Comparison of ENCODE assay signal across 27 cellular contexts in the genomic region with DNA sequence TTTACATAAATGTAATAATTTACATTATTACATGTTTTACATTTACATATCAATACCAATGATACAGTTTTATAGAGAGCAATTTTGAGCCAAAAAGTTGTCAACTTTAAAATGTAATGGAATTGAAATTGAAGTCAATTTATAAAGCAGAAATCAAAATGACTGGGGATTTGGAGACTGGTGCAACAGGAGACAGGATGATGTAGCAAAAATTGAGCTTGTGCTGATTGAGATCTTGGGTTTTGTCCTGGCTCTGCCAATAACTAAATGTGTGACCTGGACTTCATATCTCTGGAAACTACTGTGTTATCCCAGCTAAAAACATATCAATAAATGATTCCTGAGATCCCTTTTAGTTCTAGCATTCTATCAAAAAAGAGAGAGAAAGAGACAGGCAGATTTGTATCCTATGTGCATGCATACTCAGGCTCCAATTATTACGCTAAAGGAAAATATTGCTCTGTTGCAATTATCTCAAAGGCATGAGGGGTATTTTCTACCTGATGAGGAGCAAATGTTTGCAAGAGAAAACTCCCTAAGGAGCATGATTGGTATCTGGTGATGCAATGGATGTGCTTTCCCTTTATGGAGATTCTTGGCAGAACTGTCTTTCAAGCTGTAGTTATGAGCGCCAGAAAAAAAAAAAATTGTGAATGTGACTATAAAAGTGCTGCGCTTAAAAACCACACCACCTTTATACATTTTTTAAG. TPM values are rescaled to one million over a fixed set of nuclear protein-coding genes. Genes with fewer than 3 reads are reported as not detected.
DNase-seq lines count a peak whose midpoint lies in the region; ATAC-seq, FAIRE-seq and TF ChIP-seq lines count a peak whose summit lies in the region.
"Had no signal": no experiment of that assay in that cellular context is flagged by ENCODE, and none has a peak within 500 bp of the region (broad histone marks: within the 10 kb centered on the region; RNA-seq: fewer than 3 reads in every experiment).

No MANE protein-coding gene starts in this region.

- H2BK15ac ChIP-seq in H1 (ENCODE audit: low read length), result no peak overlapping the region

- no peak for ATAC-seq in left lung
- ATAC-seq: HepG2, PC-3 had no signal

- no peak overlapping the region for H3K14ac ChIP-seq in H1 (ENCODE audit: insufficient read length)
- H3K14ac ChIP-seq in trophoblast cell (ENCODE audit: low read length), result no peak overlapping the region

- no peak overlapping the region for H2BK5ac ChIP-seq in H1 (ENCODE audit: low read depth, low read length)
- no peak overlapping the region for H2BK5ac ChIP-seq in trophoblast cell (ENCODE audit: low read depth, low read length, poor library complexity)

- no peak for TF ChIP-seq RAD21 in H1 (IDR thresholded peaks at IDR 0.05 in 1 of 2, conservative IDR thresholded peaks at IDR 0.05 in 1 of 2; ENCODE audit: low read depth in 2 of 2, low read length in 2 of 2)

- H3K79me2 ChIP-seq in H1 (ENCODE audit: control insufficient read depth in 1 of 2, insufficient read depth in 2 of 2, low read length in 2 of 2), result no peaks in the 10 kb centered on the region
- no peaks in the 10 kb centered on the region for H3K79me2 ChIP-seq in trophoblast cell (ENCODE audit: control insufficient read depth, insufficient read depth, low read length, poor library complexity)

- H3K36me3 ChIP-seq in H1 (ENCODE audit: control insufficient read depth in 2 of 4, insufficient read depth in 4 of 4, low read length in 3 of 4) (no peaks in the 10 kb centered on the region; a peak in 1 of 8 replicates), trophoblast cell (ENCODE audit: control insufficient read depth in 1 of 2, insufficient read depth in 2 of 2, low read length in 2 of 2) (no peaks in the 10 kb centered on the region), spleen (no peaks in the 10 kb centered on the region), left lung (no peaks in the 10 kb centered on the region)
- H3K36me3 ChIP-seq: BLaER1 treated with 17β-estradiol and CSF1 and Interleukin-3, amounts not matched to agents 10 nM and 100 nM had no signal

- H3K27me3 ChIP-seq in H1 (replicated peaks in 1 of 4; ENCODE audit: control insufficient read depth in 3 of 4, extremely low read depth in 1 of 4, insufficient read depth in 3 of 4, low read length in 3 of 4) (no peaks in the 10 kb centered on the region), trophoblast cell (ENCODE audit: insufficient read depth, low read length) (no peaks in the 10 kb centered on the region), spleen (replicated peaks in 1 of 7) (peaks cover 0 to 21% (median 0%) of the 10 kb centered on the region in 7 donors), left lung (peaks cover 0 to 4% of the 10 kb centered on the region in 2 donors)
- H3K27me3 ChIP-seq: BLaER1 treated with 17β-estradiol and CSF1 and Interleukin-3, amounts not matched to agents 10 nM and 100 nM had no signal

- H3K18ac ChIP-seq in H1 (ENCODE audit: extremely low read depth, low read length) (no peak overlapping the region), trophoblast cell (ENCODE audit: low read length) (no peak overlapping the region)

- H2BK12ac ChIP-seq in H1 (ENCODE audit: low read depth, low read length), result no peak overlapping the region
- no peak overlapping the region for H2BK12ac ChIP-seq in trophoblast cell (ENCODE audit: low read length)

- H2BK120ac ChIP-seq in H1 (replicated peaks; ENCODE audit: low read depth, low read length) (no peak overlapping the region), trophoblast cell (ENCODE audit: insufficient read depth, low read length, poor library complexity) (no peak overlapping the region)

- peak overlapping the region; percentile 87; the same call in 1 of the 2 replicates for H2AFZ ChIP-seq in H1 (ENCODE audit: low read length)
- H2AFZ ChIP-seq in trophoblast cell (ENCODE audit: insufficient read depth, low read length, poor library complexity), result no peak overlapping the region

- H3K9ac ChIP-seq in H1 (replicated peaks in 1 of 4; ENCODE audit: extremely low read depth in 1 of 4, low read depth in 3 of 4, low read length in 3 of 4) (no peak overlapping the region), trophoblast cell (ENCODE audit: low read length) (no peak overlapping the region)
- H3K9ac ChIP-seq: BLaER1 treated with 17β-estradiol and CSF1 and Interleukin-3, amounts not matched to agents 10 nM and 100 nM had no signal

- H4K8ac ChIP-seq in H1 (ENCODE audit: extremely low read depth, insufficient read depth, low read length) (no peak overlapping the region), trophoblast cell (ENCODE audit: low read depth, low read length) (no peak overlapping the region)

- 100% methylated on average over 3 of the region's 3 CpGs; no CpG with 5 or more reads in 1 of the 2 experiments for WGBS in H1 (ENCODE audit: extremely low coverage in 1 of 2, insufficient coverage in 1 of 2, insufficient read length in 1 of 2, insufficient replicate concordance in 2 of 2, low coverage in 1 of 2, low lambda C conversion rate in 2 of 2, missing lambda C conversion rate in 1 of 2), 2 experiments
- no CpG with 5 or more reads among the region's 3 CpGs for WGBS in trophoblast cell (ENCODE audit: extremely low coverage, insufficient coverage, insufficient read length)
- 89 to 97% (median 96%) methylated on average over 3 of the region's 3 CpGs for WGBS in spleen, 5 donors

- H3K23ac ChIP-seq in H1 (ENCODE audit: insufficient read length), result no peak overlapping the region
- H3K23ac ChIP-seq in trophoblast cell (ENCODE audit: low read length), result no peak overlapping the region

- H3K27ac ChIP-seq in H1 (ENCODE audit: low read depth, low read length), result no peak overlapping the region
- H3K27ac ChIP-seq in trophoblast cell (ENCODE audit: low read depth, low read length), result no peak overlapping the region
- no peak overlapping the region for H3K27ac ChIP-seq in spleen
- H3K27ac ChIP-seq in left lung, result no peak overlapping the region
- H3K27ac ChIP-seq: 22Rv1; BLaER1 treated with 17β-estradiol and CSF1 and Interleukin-3, amounts not matched to agents 10 nM and 100 nM had no signal

- TF ChIP-seq CTCF in H1 (IDR thresholded peaks at IDR 0.05; ENCODE audit: control extremely low read depth in 1 of 3, insufficient read depth in 1 of 3, low read depth in 1 of 3, low read length in 3 of 3), result no peak
- TF ChIP-seq CTCF in spleen (IDR thresholded peaks at IDR 0.05 in 8 of 11, conservative IDR thresholded peaks at IDR 0.05 in 3 of 11), result no peak
- no peak for TF ChIP-seq CTCF in left lung (IDR thresholded peaks at IDR 0.05)

- H3K4me2 ChIP-seq in H1 (ENCODE audit: insufficient read depth in 1 of 2, low read depth in 2 of 2, low read length in 2 of 2), result no peak overlapping the region
- H3K4me2 ChIP-seq in trophoblast cell (ENCODE audit: low read length), result no peak overlapping the region
- H3K4me2 ChIP-seq: BLaER1 treated with 17β-estradiol and CSF1 and Interleukin-3, amounts not matched to agents 10 nM and 100 nM had no signal

- DNase-seq in DMS 273 (lab: John Stamatoyannopoulos, UW; ENCODE audit: unreplicated experiment) (peak; percentile 18), DMS 273 treated with DMSO at 0.1 percent for 48 hours (lab: John Stamatoyannopoulos, UW) (no peak), NCI-H69 (lab: John Stamatoyannopoulos, UW) (peak; percentile 4), H1 (ENCODE audit: low read depth in 1 of 2, low spot score in 2 of 2) (no peak), trophoblast cell (peak; percentile 82 to 95), HPDE6-E6E7 (ENCODE audit: extremely low spot score) (no peak), spleen (no peak), left lung (no peak)
- DNase-seq: ACHN; Calu3; CD8-positive, alpha-beta memory T cell; DMS53; GF-D8; H9; KBM-7; NCI-H1092 treated with DMSO at 0.1 percent for 48 hours; NCI-H1436 treated with DMSO at 0.1 percent for 48 hours; NCI-H1930; NCI-H526; PC-3; Right ventricle myocardium superior had no signal

- H4K12ac ChIP-seq in trophoblast cell (ENCODE audit: low read depth, low read length), result no peak overlapping the region

- intact Hi-C loops in spleen (cut with DNase I; ENCODE audit: low total_unique reads) (no loop called here), left lung (cut with DNase I) (no loop called here)

- H3K79me1 ChIP-seq in H1 (ENCODE audit: low read depth, low read length), result no peaks in the 10 kb centered on the region
- no peaks in the 10 kb centered on the region for H3K79me1 ChIP-seq in trophoblast cell (ENCODE audit: low read length)

- TF ChIP-seq EP300 in H1 (IDR thresholded peaks at IDR 0.05; ENCODE audit: borderline replicate concordance in 1 of 2, low read depth in 2 of 2, low read length in 2 of 2), result no peak

- no peak overlapping the region for H3K56ac ChIP-seq in H1 (replicated peaks; ENCODE audit: insufficient read length, low read depth, low read length)

- TF ChIP-seq POLR2A in H1 (IDR thresholded peaks at IDR 0.05; ENCODE audit: control extremely low read depth in 1 of 2, low read depth in 2 of 2, low read length in 2 of 2) (no peak), spleen (IDR thresholded peaks at IDR 0.05) (no peak)

- CTCF ChIA-PET in H1 (lab: Charles Lee; ENCODE audit: partially characterized antibody), result no interaction called here

- H2AK5ac ChIP-seq in H1 (ENCODE audit: low read depth, low read length), result no peak overlapping the region
- no peak overlapping the region for H2AK5ac ChIP-seq in trophoblast cell (ENCODE audit: low read length)

- H3K4me1 ChIP-seq in H1 (replicated peaks in 1 of 4; ENCODE audit: control insufficient read depth in 3 of 4, insufficient read depth in 4 of 4, low read length in 3 of 4) (no peaks in the 10 kb centered on the region), trophoblast cell (ENCODE audit: control insufficient read depth in 1 of 2, insufficient read depth in 2 of 2, low read length in 2 of 2) (no peaks in the 10 kb centered on the region), spleen (no peaks in the 10 kb centered on the region), left lung (no peaks in the 10 kb centered on the region)
- H3K4me1 ChIP-seq: BLaER1 treated with 17β-estradiol and CSF1 and Interleukin-3, amounts not matched to agents 10 nM and 100 nM had no signal

- POLR2A ChIA-PET in H1 (lab: Charles Lee; ENCODE audit: partially characterized antibody), result no interaction called here

- no peaks in the 10 kb centered on the region for H3K23me2 ChIP-seq in H1 (ENCODE audit: low read depth, low read length)

- H3K9me3 ChIP-seq in H1 (ENCODE audit: insufficient read depth in 2 of 2, low read depth in 1 of 2, low read length in 1 of 2) (peaks cover 0 to 4% of the 10 kb centered on the region in 2 experiments; a peak in 2 of 4 replicates), trophoblast cell (ENCODE audit: insufficient read depth, low read depth, low read length) (no peaks in the 10 kb centered on the region), spleen (peaks cover 0 to 18% (median 11%) of the 10 kb centered on the region in 8 donors), left lung (peaks cover 0 to 3% of the 10 kb centered on the region in 2 donors)

- no peak overlapping the region for H3K4ac ChIP-seq in H1 (replicated peaks; ENCODE audit: insufficient read length, low read depth, low read length)
- H3K4ac ChIP-seq in trophoblast cell (ENCODE audit: low read depth, low read length), result no peak overlapping the region

- H4K91ac ChIP-seq in H1 (replicated peaks; ENCODE audit: insufficient read length, low read length) (no peak overlapping the region), trophoblast cell (ENCODE audit: low read depth, low read length) (no peak overlapping the region)

- no peak overlapping the region for H2BK20ac ChIP-seq in H1 (ENCODE audit: low read length)

- H3K4me3 ChIP-seq in H1 (ENCODE audit: extremely low read depth in 1 of 4, insufficient read depth in 2 of 4, low read depth in 3 of 4, low read length in 4 of 4) (no peak overlapping the region), trophoblast cell (ENCODE audit: low read depth, low read length) (no peak overlapping the region), spleen (no peak overlapping the region), left lung (no peak overlapping the region)
- H3K4me3 ChIP-seq: BLaER1 treated with 17β-estradiol and CSF1 and Interleukin-3, amounts not matched to agents 10 nM and 100 nM had no signal

- H4K5ac ChIP-seq in H1 (ENCODE audit: insufficient read length, low read depth, low read length), result no peak overlapping the region

- no peak for FAIRE-seq in H1 (lab: Jason Lieb, UNC)
- FAIRE-seq: HepG2 had no signal

- no peaks in the 10 kb centered on the region for H4K20me1 ChIP-seq in H1 (replicated peaks in 1 of 2; ENCODE audit: control insufficient read depth in 1 of 2, insufficient read depth in 2 of 2, low read length in 2 of 2)
- H4K20me1 ChIP-seq: BLaER1 treated with 17β-estradiol and CSF1 and Interleukin-3, amounts not matched to agents 10 nM and 100 nM had no signal

RNA-seq across cellular contexts. Expression of gene EXOC1L, which starts 14.7 kb away (rescaled TPM):
- not detected in 2 replicates for total RNA-seq in H1 (2021; fragmentation: NEBNext Ultra II Directional; extraction: Animal tissue kit (Norgen Biotek cat#: 25700))
- polyA plus RNA-seq in H1 (2011; rRNA removed), result 0.08 TPM in 1 of 2 replicates, not detected in the other
- polyA plus RNA-seq in H1 (2011; cell fraction: cytosol; rRNA removed), result 0.21 TPM
- polyA plus RNA-seq in H1 (2011; cell fraction: nucleus; rRNA removed), result not detected
- polyA plus RNA-seq in H1 (2012, experiment 1 of 2), result not detected in 4 replicates
- polyA plus RNA-seq in H1 (2012, experiment 2 of 2), result not detected
- not detected for polyA plus RNA-seq in H1 (2013, experiment 1 of 2)
- polyA plus RNA-seq in H1 (2013, experiment 2 of 2), result 0.17 TPM
- polyA minus RNA-seq in H1 (2011; rRNA and poly(A)+ RNA removed), result not detected in 2 replicates
- polyA minus RNA-seq in H1 (2011; cell fraction: cytosol; rRNA and poly(A)+ RNA removed), result not detected
- not detected for polyA minus RNA-seq in H1 (2011; cell fraction: nucleus; rRNA and poly(A)+ RNA removed)
- not detected in 2 replicates for polyA plus RNA-seq in trophoblast cell (2013)
- total RNA-seq in spleen, result not detected
- polyA plus RNA-seq in spleen, result not detected
- total RNA-seq in left lung, result not detected
- total RNA-seq: Calu3; CD8-positive, alpha-beta memory T cell; H9; HepG2; HT-29; PC-3; Right ventricle myocardium superior; RPMI7951; SK-MEL-5 had no signal
- polyA plus RNA-seq: CD8-positive, alpha-beta memory T cell; HepG2 had no signal

RNA-seq across cellular contexts. Expression of gene EXOC1, which starts 19.2 kb away (rescaled TPM):
- total RNA-seq in H1 (2021; fragmentation: NEBNext Ultra II Directional; extraction: Animal tissue kit (Norgen Biotek cat#: 25700)), result 17.7 and 19.6 TPM in 2 replicates
- polyA plus RNA-seq in H1 (2011; rRNA removed), result 4.6 and 5.9 TPM in 2 replicates
- 10.4 TPM for polyA plus RNA-seq in H1 (2011; cell fraction: cytosol; rRNA removed)
- polyA plus RNA-seq in H1 (2011; cell fraction: nucleus; rRNA removed), result 6.5 TPM
- 13.0 to 22.6 TPM (median 14.3 TPM) in 4 replicates for polyA plus RNA-seq in H1 (2012, experiment 1 of 2)
- polyA plus RNA-seq in H1 (2012, experiment 2 of 2), result 0.92 TPM
- polyA plus RNA-seq in H1 (2013, experiment 1 of 2), result 15.3 TPM
- 15.6 TPM for polyA plus RNA-seq in H1 (2013, experiment 2 of 2)
- 14.0 and 22.7 TPM in 2 replicates for polyA minus RNA-seq in H1 (2011; rRNA and poly(A)+ RNA removed)
- polyA minus RNA-seq in H1 (2011; cell fraction: cytosol; rRNA and poly(A)+ RNA removed), result 9.2 TPM
- polyA minus RNA-seq in H1 (2011; cell fraction: nucleus; rRNA and poly(A)+ RNA removed), result 18.8 TPM
- polyA plus RNA-seq in trophoblast cell (2013), result 19.2 and 20.4 TPM in 2 replicates
- total RNA-seq in spleen, result 10 to 100 TPM; 33.1 to 52.8 (median 46.2) TPM
- polyA plus RNA-seq in spleen, result 10 to 100 TPM; 15.6 to 22.3 (median 20.8) TPM
- total RNA-seq in left lung, result 10 to 100 TPM; 30.1 to 31.0 TPM

Comparison
In these comparisons a context has a peak if more than half of its experiments do, and no peak if none do; other contexts are left out.
1. DNase-seq: peak in DMS 273 (single experiment), NCI-H69 (single experiment) and trophoblast cell (2 of 2); none in DMS 273 treated with DMSO at 0.1 percent for 48 hours (single experiment), H1 (0 of 2), HPDE6-E6E7 (single experiment), spleen (single experiment) and left lung (0 of 2).